20 cellular contexts compared by ENCODE assay signal in genomic region chr16:53614346-53614745, GRCh38.
"Had no signal": no experiment of that assay in that cellular context is flagged by ENCODE, and none has a peak within 500 bp of the region (broad histone marks: within the 10 kb centered on the region; RNA-seq: fewer than 3 reads in every experiment).

No MANE protein-coding gene starts in this region.

- H3K4me1 ChIP-seq: ascending aorta, parathyroid adenoma, right atrium auricular region, suprapubic skin had no signal

- H3K27me3 ChIP-seq: ascending aorta, right atrium auricular region, suprapubic skin had no signal

- H3K36me3 ChIP-seq: ascending aorta, right atrium auricular region, suprapubic skin had no signal

- DNase-seq: activated CD4-positive, alpha-beta T cell treated with anti-CD3 and anti-CD28 coated beads, Interleukin-2, amount 50 U/mL, for 1 hour; activated CD4-positive, CD25-positive, alpha-beta regulatory T cell; activated CD8-positive, alpha-beta memory T cell treated with anti-CD3 and anti-CD28 coated beads for 24 hours; activated naive CD4-positive, alpha-beta T cell treated with anti-CD3 and anti-CD28 coated beads for 36 hours; activated naive CD8-positive, alpha-beta T cell treated with anti-CD3 and anti-CD28 coated beads, Interleukin-2, amount 50 U/mL, for 24 hours; central memory CD4-positive, alpha-beta T cell; cortex of kidney; effector memory CD4-positive, alpha-beta T cell; hippocampal formation; mammary epithelial cell; naive thymus-derived CD4-positive, alpha-beta T cell; small intestine; stimulated activated CD4-positive, alpha-beta T cell treated with anti-CD3 and anti-CD28 coated beads, Interleukin-4, amount 100 ng/mL, for 24 hours; stimulated activated naive CD8-positive, alpha-beta T cell treated with anti-CD3 and anti-CD28 coated beads, Interleukin-15, Interleukin-2, amounts not matched to agents 100 U/mL and 50 U/mL, for 24 hours had no signal

- H3K9me3 ChIP-seq: ascending aorta, right atrium auricular region, suprapubic skin had no signal

- H3K4me3 ChIP-seq: ascending aorta, right atrium auricular region, suprapubic skin had no signal

- FAIRE-seq: small intestine, TTC549 had no signal

- H3K27ac ChIP-seq: ascending aorta, parathyroid adenoma, right atrium auricular region, suprapubic skin had no signal

- ATAC-seq: activated naive CD8-positive, alpha-beta T cell treated with anti-CD3 and anti-CD28 coated beads, Interleukin-2, amount 50 U/mL, for 24 hours; left lobe of liver; naive thymus-derived CD4-positive, alpha-beta T cell; stimulated activated naive CD8-positive, alpha-beta T cell treated with anti-CD3 and anti-CD28 coated beads, Interleukin-15, Interleukin-2, amounts not matched to agents 100 U/mL and 50 U/mL, for 24 hours had no signal
